17 cellular contexts compared by ENCODE assay signal in the genomic region with DNA sequence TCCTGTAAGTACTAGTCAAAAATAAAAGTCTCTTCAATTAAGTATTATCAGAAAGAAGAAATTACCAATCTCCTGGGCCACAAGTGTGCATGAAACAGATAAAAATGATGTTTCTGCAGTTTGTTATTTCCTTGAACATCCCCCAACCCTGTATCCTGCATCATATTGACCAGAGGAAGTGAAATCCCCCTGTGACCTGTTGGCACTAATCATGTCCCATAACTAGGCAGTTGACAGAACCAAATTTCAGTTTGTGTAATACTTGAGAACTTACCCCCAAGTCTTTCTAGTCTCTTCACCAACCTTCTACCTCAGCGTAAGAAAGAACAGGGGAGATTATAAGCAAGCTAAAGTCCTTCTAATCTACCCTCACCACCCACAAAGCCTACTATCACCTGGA.
A peak's percentile ranks its signal among the peaks of the same experiment; 100 is the strongest.
DNase-seq lines count a peak whose midpoint lies in the region; ATAC-seq, FAIRE-seq and TF ChIP-seq lines count a peak whose summit lies in the region.
"Had no signal": no experiment of that assay in that cellular context is flagged by ENCODE, and none has a peak within 500 bp of the region (broad histone marks: within the 10 kb centered on the region; RNA-seq: fewer than 3 reads in every experiment).

No MANE protein-coding gene starts in this region.

- TF ChIP-seq RAD21 in HepG2 (CRISPR knock-in tag; IDR thresholded peaks at IDR 0.05), result no peak

- intact Hi-C loops in dendritic cell treated with granulocyte-macrophage colony-stimulating factor and Interleukin-4, amounts not matched to agents 40 ng/mL and 50 ng/mL, for 4 days (cut with micrococcal nuclease), result no loop called here
- intact Hi-C loops in HepG2 (cut with micrococcal nuclease; ENCODE audit: unreplicated experiment) (no loop called here), upper lobe of right lung (cut with DNase I) (no loop called here)

- in situ Hi-C loops in HepG2 (cut with HindIII; ENCODE audit: extremely low pct_ligation_motif_present, low pct_unique_long_range_greater_than_20kb), result loop anchor here (25.0 kb wide), 1 partner anchor 874 kb away; no protein-coding TSS in a partner anchor

- DNase-seq in GM12865 (ENCODE audit: low read depth), result peak; percentile 10
- peak; percentile 43 for DNase-seq in MV-4-11 (lab: John Stamatoyannopoulos, UW)
- DNase-seq in HepG2 (ENCODE audit: low spot score), result no peak
- no peak for DNase-seq in upper lobe of right lung
- DNase-seq in HuH-7.5 (ENCODE audit: low spot score), result no peak
- DNase-seq in frontal cortex (ENCODE audit: low spot score in 2 of 2), result no peak
- DNase-seq: 8988T; C1 segment of cervical spinal cord; Caco-2; CD4-positive, alpha-beta T cell had no signal

- H3K36me3 Mint-ChIP-seq in dendritic cell treated with granulocyte-macrophage colony-stimulating factor and Interleukin-4, amounts not matched to agents 40 ng/mL and 50 ng/mL, for 4 days (ENCODE audit: low read depth), result no peaks in the 10 kb centered on the region

- no peak for TF ChIP-seq POLR2A in HepG2 (IDR thresholded peaks at IDR 0.05; ENCODE audit: insufficient read depth in 1 of 2, low read depth in 2 of 2, low read length in 2 of 2)

- no peaks in the 10 kb centered on the region for H3K79me2 ChIP-seq in HepG2 (ENCODE audit: insufficient read depth, low read length)

- H3K36me3 ChIP-seq in BLaER1, result no peaks in the 10 kb centered on the region
- no peaks in the 10 kb centered on the region for H3K36me3 ChIP-seq in HepG2 (replicated peaks in 1 of 2; ENCODE audit: control insufficient read depth in 1 of 2, insufficient read depth in 2 of 2, low read length in 2 of 2)
- no peaks in the 10 kb centered on the region for H3K36me3 ChIP-seq in upper lobe of right lung
- H3K36me3 ChIP-seq: HAP-1 had no signal

- no peaks in the 10 kb centered on the region for H3K9me3 ChIP-seq in BLaER1
- no peaks in the 10 kb centered on the region for H3K9me3 ChIP-seq in HepG2 (ENCODE audit: low read length)
- no peaks in the 10 kb centered on the region for H3K9me3 ChIP-seq in upper lobe of right lung
- H3K9me3 ChIP-seq: Caco-2, HAP-1 had no signal

- no TSS peak for BruUV-seq in HepG2 (replicated peaks; lab: Mats Ljungman, UMichigan)

- no peak for FAIRE-seq in HepG2 (lab: Jason Lieb, UNC)
- FAIRE-seq in frontal cortex (lab: Jason Lieb, UNC), result no peak
- FAIRE-seq: D721Med, G401.6, GM19239 had no signal

- 75% methylated on average over 1 of the region's 1 CpG for WGBS in HepG2 (ENCODE audit: low lambda C conversion rate)

- TF ChIP-seq CTCF in GM12865 (IDR thresholded peaks at IDR 0.05; ENCODE audit: insufficient read depth, low read depth, low read length, missing control alignments) (no peak), HepG2 (CRISPR knock-in tag; IDR thresholded peaks at IDR 0.05) (no peak), upper lobe of right lung (IDR thresholded peaks at IDR 0.05) (no peak)

- H3K9ac ChIP-seq in BLaER1, result no peak overlapping the region
- H3K9ac ChIP-seq in HepG2 (ENCODE audit: insufficient read depth, low read depth, low read length), result no peak overlapping the region
- H3K9ac ChIP-seq: KMS-11 had no signal

- peaks cover 3% of the 10 kb centered on the region; the same call in 1 of the 2 replicates for H3K4me1 ChIP-seq in BLaER1
- peaks cover 13% of the 10 kb centered on the region for H3K4me1 ChIP-seq in HepG2 (ENCODE audit: insufficient read depth, low read length)
- H3K4me1 ChIP-seq in upper lobe of right lung, result no peaks in the 10 kb centered on the region
- H3K4me1 ChIP-seq: Caco-2, HAP-1 had no signal

- H3K4me2 ChIP-seq in BLaER1, result peak overlapping the region; percentile 30; the same call in 1 of the 2 replicates
- H3K4me2 ChIP-seq in HepG2 (ENCODE audit: low read depth, low read length), result no peak overlapping the region
- H3K4me2 ChIP-seq: KMS-11 had no signal

- ATAC-seq in HepG2, result no peak
- no peak for ATAC-seq in upper lobe of right lung

- H4K20me1 ChIP-seq in BLaER1 (no peaks in the 10 kb centered on the region), HepG2 (ENCODE audit: insufficient read depth, low read length) (no peaks in the 10 kb centered on the region)

- H3K4me3 Mint-ChIP-seq in dendritic cell treated with granulocyte-macrophage colony-stimulating factor and Interleukin-4, amounts not matched to agents 40 ng/mL and 50 ng/mL, for 4 days, result no peak overlapping the region
- H3K4me3 Mint-ChIP-seq: CD4-positive, alpha-beta T cell had no signal

- POLR2A ChIA-PET in HepG2 (lab: Yijun Ruan, JAX), result no interaction called here

- H3K4me3 ChIP-seq in BLaER1 (no peak overlapping the region), GM12865 (ENCODE audit: low read depth, low read length) (no peak overlapping the region), HepG2 (replicated peaks in 1 of 3; ENCODE audit: insufficient read depth in 1 of 3, low read depth in 2 of 3, low read length in 3 of 3) (no peak overlapping the region), upper lobe of right lung (no peak overlapping the region)
- H3K4me3 ChIP-seq: HAP-1 had no signal

- H3K27me3 Mint-ChIP-seq in dendritic cell treated with granulocyte-macrophage colony-stimulating factor and Interleukin-4, amounts not matched to agents 40 ng/mL and 50 ng/mL, for 4 days, result no peaks in the 10 kb centered on the region
- H3K27me3 Mint-ChIP-seq: CD4-positive, alpha-beta T cell had no signal

- H2AFZ ChIP-seq in HepG2 (ENCODE audit: low read length), result no peak overlapping the region

- H3K27me3 ChIP-seq in BLaER1, result no peaks in the 10 kb centered on the region
- H3K27me3 ChIP-seq in HepG2 (ENCODE audit: control insufficient read depth in 1 of 2, insufficient read depth in 2 of 2, low read length in 2 of 2), result no peaks in the 10 kb centered on the region
- no peaks in the 10 kb centered on the region for H3K27me3 ChIP-seq in upper lobe of right lung

- H3K27ac Mint-ChIP-seq in dendritic cell treated with granulocyte-macrophage colony-stimulating factor and Interleukin-4, amounts not matched to agents 40 ng/mL and 50 ng/mL, for 4 days, result peak overlapping the region; percentile 85
- H3K27ac Mint-ChIP-seq: CD4-positive, alpha-beta T cell had no signal

- TF ChIP-seq EP300 in HepG2 (IDR thresholded peaks at IDR 0.05; ENCODE audit: low read depth in 2 of 2, low read length in 2 of 2) (no peak), HepG2 (CRISPR knock-in tag; IDR thresholded peaks at IDR 0.05; ENCODE audit: borderline replicate concordance) (no peak)

- H3K9me3 Mint-ChIP-seq in dendritic cell treated with granulocyte-macrophage colony-stimulating factor and Interleukin-4, amounts not matched to agents 40 ng/mL and 50 ng/mL, for 4 days, result no peaks in the 10 kb centered on the region
- H3K9me3 Mint-ChIP-seq: CD4-positive, alpha-beta T cell had no signal

- H3K27ac ChIP-seq in BLaER1, result no peak overlapping the region
- no peak overlapping the region for H3K27ac ChIP-seq in HepG2 (ENCODE audit: extremely low read length, insufficient read depth, low read length)
- H3K27ac ChIP-seq in upper lobe of right lung, result no peak overlapping the region
- H3K27ac ChIP-seq: KMS-11 had no signal

- peaks cover 57% of the 10 kb centered on the region for H3K4me1 Mint-ChIP-seq in dendritic cell treated with granulocyte-macrophage colony-stimulating factor and Interleukin-4, amounts not matched to agents 40 ng/mL and 50 ng/mL, for 4 days (ENCODE audit: low read depth)

- CTCF ChIA-PET in HepG2 (lab: Yijun Ruan, JAX; ENCODE audit: low intra/inter-chr PET ratio, low total read pairs), result no interaction called here

TF ChIP-seq in HepG2, 621 proteins besides CTCF, POLR2A, EP300 and RAD21 (continues in another document):
- TF ChIP-seq, protein P1, sequence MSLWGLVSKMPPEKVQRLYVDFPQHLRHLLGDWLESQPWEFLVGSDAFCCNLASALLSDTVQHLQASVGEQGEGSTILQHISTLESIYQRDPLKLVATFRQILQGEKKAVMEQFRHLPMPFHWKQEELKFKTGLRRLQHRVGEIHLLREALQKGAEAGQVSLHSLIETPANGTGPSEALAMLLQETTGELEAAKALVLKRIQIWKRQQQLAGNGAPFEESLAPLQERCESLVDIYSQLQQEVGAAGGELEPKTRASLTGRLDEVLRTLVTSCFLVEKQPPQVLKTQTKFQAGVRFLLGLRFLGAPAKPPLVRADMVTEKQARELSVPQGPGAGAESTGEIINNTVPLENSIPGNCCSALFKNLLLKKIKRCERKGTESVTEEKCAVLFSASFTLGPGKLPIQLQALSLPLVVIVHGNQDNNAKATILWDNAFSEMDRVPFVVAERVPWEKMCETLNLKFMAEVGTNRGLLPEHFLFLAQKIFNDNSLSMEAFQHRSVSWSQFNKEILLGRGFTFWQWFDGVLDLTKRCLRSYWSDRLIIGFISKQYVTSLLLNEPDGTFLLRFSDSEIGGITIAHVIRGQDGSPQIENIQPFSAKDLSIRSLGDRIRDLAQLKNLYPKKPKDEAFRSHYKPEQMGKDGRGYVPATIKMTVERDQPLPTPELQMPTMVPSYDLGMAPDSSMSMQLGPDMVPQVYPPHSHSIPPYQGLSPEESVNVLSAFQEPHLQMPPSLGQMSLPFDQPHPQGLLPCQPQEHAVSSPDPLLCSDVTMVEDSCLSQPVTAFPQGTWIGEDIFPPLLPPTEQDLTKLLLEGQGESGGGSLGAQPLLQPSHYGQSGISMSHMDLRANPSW (CRISPR knock-in tag; IDR thresholded peaks at IDR 0.05; ENCODE audit: borderline replicate concordance), result no peak
- TF ChIP-seq BCL6 (CRISPR knock-in tag; IDR thresholded peaks at IDR 0.05), result no peak
- no peak for TF ChIP-seq CENPT (CRISPR knock-in tag; IDR thresholded peaks at IDR 0.05; ENCODE audit: low read depth)
- TF ChIP-seq PRPF4 (IDR thresholded peaks at IDR 0.05; ENCODE audit: low read depth, low read length, poor library complexity, severe bottlenecking), result no peak
- no peak for TF ChIP-seq ZNF143 (CRISPR knock-in tag; IDR thresholded peaks at IDR 0.05)
- TF ChIP-seq ZNF652 (CRISPR knock-in tag; IDR thresholded peaks at IDR 0.05; ENCODE audit: borderline replicate concordance, low read depth), result no peak

Comparison
In these comparisons a context has a peak if more than half of its experiments do, and no peak if none do; other contexts are left out.
1. DNase-seq: peak in GM12865 (single experiment) and MV-4-11 (single experiment); none in HepG2 (single experiment), upper lobe of right lung (single experiment), HuH-7.5 (single experiment) and frontal cortex (0 of 2).